In the genomic region with DNA sequence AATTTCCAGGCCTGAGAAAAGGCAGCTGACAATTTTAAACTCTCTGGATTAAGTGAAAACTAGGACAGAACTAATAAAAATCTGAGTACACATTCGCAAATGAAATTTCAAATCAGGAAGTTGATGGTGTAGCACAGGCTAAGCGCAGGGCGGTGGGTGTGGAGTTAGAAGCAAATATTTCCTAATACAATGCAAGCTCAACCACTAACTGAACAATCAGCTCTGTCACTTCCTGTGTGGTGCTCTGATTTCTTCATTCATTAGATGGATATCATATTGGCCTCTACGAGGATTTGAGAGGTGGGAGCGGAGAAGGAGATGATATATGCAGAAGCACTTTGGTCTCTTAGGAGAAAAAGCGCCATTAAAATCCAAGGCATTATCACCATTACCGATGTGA, we compare ENCODE assay signal across 3 cellular contexts.
A peak's percentile ranks its signal among the peaks of the same experiment; 100 is the strongest.
DNase-seq lines count a peak whose midpoint lies in the region; ATAC-seq and TF ChIP-seq lines count a peak whose summit lies in the region.
"Not testable (repeated sequence)": the region's sequence is repeated elsewhere in the genome, so short reads cannot be mapped to it uniquely, and the experiment has no call there.

No MANE protein-coding gene starts in this region.

- H3K4me1 ChIP-seq in left lung; naive thymus-derived CD4-positive, alpha-beta T cell (ENCODE audit: control insufficient read depth in 2 of 2, insufficient read depth in 2 of 2, low read length in 2 of 2); upper lobe of right lung: not testable (repeated sequence)

- H3K36me3 ChIP-seq in left lung; naive thymus-derived CD4-positive, alpha-beta T cell (ENCODE audit: control insufficient read depth in 2 of 3, insufficient read depth in 3 of 3, low read length in 3 of 3); upper lobe of right lung: not testable (repeated sequence)

- POLR2A ChIA-PET in naive thymus-derived CD4-positive, alpha-beta T cell (lab: Charles Lee) = not testable (repeated sequence)

- intact Hi-C loops in left lung (cut with DNase I); naive thymus-derived CD4-positive, alpha-beta T cell (cut with micrococcal nuclease); upper lobe of right lung (cut with DNase I): not testable (repeated sequence)

- TF ChIP-seq CTCF in left lung (IDR thresholded peaks at IDR 0.05); upper lobe of right lung (IDR thresholded peaks at IDR 0.05): not testable (repeated sequence)

- H3K27me3 Mint-ChIP-seq in naive thymus-derived CD4-positive, alpha-beta T cell = not testable (repeated sequence)

- CTCF ChIA-PET in naive thymus-derived CD4-positive, alpha-beta T cell (lab: Charles Lee) = not testable (repeated sequence)

- H3K27me3 ChIP-seq in left lung; naive thymus-derived CD4-positive, alpha-beta T cell (ENCODE audit: control insufficient read depth in 2 of 2, insufficient read depth in 2 of 2, low read length in 2 of 2); upper lobe of right lung: not testable (repeated sequence)

- not testable (repeated sequence) for H3K27ac Mint-ChIP-seq in naive thymus-derived CD4-positive, alpha-beta T cell

- not testable (repeated sequence) for H3K4me3 Mint-ChIP-seq in naive thymus-derived CD4-positive, alpha-beta T cell

- DNase-seq in left lung; naive thymus-derived CD4-positive, alpha-beta T cell; upper lobe of right lung: not testable (repeated sequence)

- peaks cover 0 to 11% (median 4%) of the 10 kb centered on the region in 11 donors for H3K9me3 Mint-ChIP-seq in naive thymus-derived CD4-positive, alpha-beta T cell

- ATAC-seq in left lung (peak; percentile 15), upper lobe of right lung (peak; percentile 62)
- ATAC-seq in naive thymus-derived CD4-positive, alpha-beta T cell = peak; percentile 66

- not testable (repeated sequence) for H3K4me1 Mint-ChIP-seq in naive thymus-derived CD4-positive, alpha-beta T cell

- not testable (repeated sequence) for H3K4me3 ChIP-seq in left lung; naive thymus-derived CD4-positive, alpha-beta T cell (ENCODE audit: low read length); upper lobe of right lung

- not testable (repeated sequence) for H3K36me3 Mint-ChIP-seq in naive thymus-derived CD4-positive, alpha-beta T cell

- H3K9me3 ChIP-seq in left lung; naive thymus-derived CD4-positive, alpha-beta T cell (ENCODE audit: control insufficient read depth in 2 of 3, low read length in 3 of 3); upper lobe of right lung: not testable (repeated sequence)

- H3K27ac ChIP-seq in left lung; naive thymus-derived CD4-positive, alpha-beta T cell (ENCODE audit: low read depth, low read length); upper lobe of right lung: not testable (repeated sequence)

Comparison
In these comparisons a context has a peak if more than half of its experiments do, and no peak if none do; other contexts are left out.
1. ATAC-seq: peak in every context shown above with its lines; median percentile 66 in naive thymus-derived CD4-positive, alpha-beta T cell; 62 in upper lobe of right lung; 15 in left lung.